Comparison of ENCODE assay signal across 9 cellular contexts in the genomic region with DNA sequence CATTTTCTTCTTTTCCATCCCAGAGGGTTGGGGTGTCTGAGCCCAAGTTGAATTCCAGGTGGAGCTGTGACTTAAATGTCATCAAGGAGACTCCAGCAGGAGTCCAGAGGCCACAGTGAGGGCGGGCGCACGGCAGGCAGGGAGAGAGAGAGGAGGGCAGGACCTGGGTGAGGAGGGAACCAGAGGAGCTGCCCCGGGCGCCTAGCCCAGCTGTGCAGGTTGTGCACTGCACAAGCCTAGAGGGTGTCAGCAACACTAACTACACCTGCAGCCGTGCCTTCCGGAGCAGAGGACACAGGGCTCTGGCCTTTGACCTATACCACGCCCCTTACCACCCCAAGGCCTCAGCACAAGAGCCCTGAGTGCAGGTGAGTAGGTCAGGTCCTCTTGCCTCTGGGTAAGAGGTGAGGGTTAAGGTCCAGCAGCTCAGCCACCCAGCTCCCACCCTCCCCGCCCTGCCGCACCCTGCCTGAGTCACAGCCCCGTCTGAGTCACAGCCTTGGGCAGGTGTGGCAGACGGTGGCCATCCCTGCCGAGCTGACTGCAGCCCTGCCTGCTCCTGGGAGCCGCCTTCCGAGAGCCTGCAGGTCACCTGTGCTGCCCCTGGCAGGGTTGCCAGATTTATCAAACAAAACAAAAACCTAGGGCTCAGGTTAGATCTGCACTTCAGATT. TPM values are rescaled to one million over a fixed set of nuclear protein-coding genes. Genes with fewer than 3 reads are reported as not detected.
DNase-seq lines count a peak whose midpoint lies in the region; ATAC-seq and TF ChIP-seq lines count a peak whose summit lies in the region.
"Had no signal": no experiment of that assay in that cellular context is flagged by ENCODE, and none has a peak within 500 bp of the region (broad histone marks: within the 10 kb centered on the region; RNA-seq: fewer than 3 reads in every experiment).

No MANE protein-coding gene starts in this region.

- intact Hi-C loops in body of pancreas (cut with DNase I), result no loop called here

- H3K9me3 ChIP-seq in body of pancreas (no peaks in the 10 kb centered on the region), mucosa of rectum (ENCODE audit: control insufficient read depth in 2 of 2, low read length in 2 of 2) (no peaks in the 10 kb centered on the region)

- peaks cover 96% of the 10 kb centered on the region for H3K4me1 ChIP-seq in body of pancreas
- peaks cover 43 to 69% of the 10 kb centered on the region in 2 donors for H3K4me1 ChIP-seq in mucosa of rectum (ENCODE audit: control insufficient read depth in 2 of 2, insufficient read depth in 2 of 2, low read length in 2 of 2)

- H3K9ac ChIP-seq in mucosa of rectum (ENCODE audit: low read depth in 1 of 2, low read length in 2 of 2), result peak overlapping the region; percentile 15 to 68

- ATAC-seq in body of pancreas, result peak; percentile 72
- no peak for ATAC-seq in HG02981 (IDR thresholded peaks at IDR 0.05; ENCODE audit: unreplicated experiment)
- ATAC-seq in GM18907 (IDR thresholded peaks at IDR 0.05; ENCODE audit: unreplicated experiment), result no peak

- H3K4me3 ChIP-seq in body of pancreas (no peak overlapping the region), mucosa of rectum (ENCODE audit: low read length in 2 of 2) (peak overlapping the region; percentile 38 to 45)

- TF ChIP-seq CTCF in body of pancreas (IDR thresholded peaks at IDR 0.05), result no peak

- no peaks in the 10 kb centered on the region for H3K27me3 ChIP-seq in body of pancreas
- peaks cover 0 to 8% of the 10 kb centered on the region in 2 donors for H3K27me3 ChIP-seq in mucosa of rectum (ENCODE audit: control insufficient read depth in 2 of 2, insufficient read depth in 2 of 2, low read length in 2 of 2)

- H3K36me3 ChIP-seq in body of pancreas (replicated peaks in 1 of 2; ENCODE audit: insufficient read depth in 1 of 2, low read depth in 2 of 2) (no peaks in the 10 kb centered on the region), mucosa of rectum (ENCODE audit: control insufficient read depth in 2 of 2, insufficient read depth in 2 of 2, low read length in 2 of 2) (no peaks in the 10 kb centered on the region)

- 21 to 29% methylated on average over 13 to 14 of the region's 15 CpGs for WGBS in body of pancreas, 2 donors

- DNase-seq in DMS53 (lab: John Stamatoyannopoulos, UW), result peak; percentile 97
- DNase-seq in HuH-7 (ENCODE audit: low spot score), result peak; percentile 92
- DNase-seq in body of pancreas, result peak; percentile 88 to 97 (median 92)
- no peak for DNase-seq in substantia nigra (lab: John Stamatoyannopoulos, UW)
- DNase-seq in superior temporal gyrus (ENCODE audit: extremely low spot score), result no peak

- H3K27ac ChIP-seq in body of pancreas (peak overlapping the region; percentile 92 to 97 (median 94)), mucosa of rectum (ENCODE audit: low read depth in 2 of 2, low read length in 2 of 2) (peak overlapping the region; percentile 89 to 92), substantia nigra (ENCODE audit: low read depth, low read length, poor library complexity, severe bottlenecking) (no peak overlapping the region)

- peak in 2 of 3 donors; percentile 21 to 24 for TF ChIP-seq POLR2A in body of pancreas (IDR thresholded peaks at IDR 0.05)

RNA-seq across cellular contexts. Expression of gene AGPAT2, which starts 6.4 kb away (rescaled TPM):
- 100 to 1,000 TPM in 1 of 2 donors, 10 to 100 TPM in 1; 94.2 to 275 TPM for total RNA-seq in body of pancreas

RNA-seq across cellular contexts. Expression of gene DIPK1B, which starts 18.7 kb away (rescaled TPM):
- 10 to 100 TPM in 1 of 2 donors, 1 to 10 TPM in 1; 2.0 to 25.7 TPM for total RNA-seq in body of pancreas

RNA-seq across cellular contexts. Expression of gene EGFL7, which starts 30.9 kb away (rescaled TPM):
- 10 to 100 TPM; 14.8 to 47.0 TPM for total RNA-seq in body of pancreas

RNA-seq across cellular contexts. Expression of gene LCN10, which starts 49.1 kb away (rescaled TPM):
- total RNA-seq in body of pancreas, result 1 to 10 TPM in 1 of 2 donors, under 1 TPM in 1; 0.78 to 4.6 TPM

RNA-seq across cellular contexts. Expression of gene LCN6, which starts 54.7 kb away (rescaled TPM):
- total RNA-seq in body of pancreas, result not detected
- total RNA-seq: dermis microvascular lymphatic vessel endothelial cell had no signal

Comparison
In these comparisons a context has a peak if more than half of its experiments do, and no peak if none do; other contexts are left out.
1. DNase-seq: peak in DMS53 (single experiment), HuH-7 (single experiment) and body of pancreas (4 of 4); none in substantia nigra (0 of 49) and superior temporal gyrus (single experiment).
2. H3K4me3 ChIP-seq: peak in mucosa of rectum (2 of 2); none in body of pancreas (0 of 2).